In the genomic region with DNA sequence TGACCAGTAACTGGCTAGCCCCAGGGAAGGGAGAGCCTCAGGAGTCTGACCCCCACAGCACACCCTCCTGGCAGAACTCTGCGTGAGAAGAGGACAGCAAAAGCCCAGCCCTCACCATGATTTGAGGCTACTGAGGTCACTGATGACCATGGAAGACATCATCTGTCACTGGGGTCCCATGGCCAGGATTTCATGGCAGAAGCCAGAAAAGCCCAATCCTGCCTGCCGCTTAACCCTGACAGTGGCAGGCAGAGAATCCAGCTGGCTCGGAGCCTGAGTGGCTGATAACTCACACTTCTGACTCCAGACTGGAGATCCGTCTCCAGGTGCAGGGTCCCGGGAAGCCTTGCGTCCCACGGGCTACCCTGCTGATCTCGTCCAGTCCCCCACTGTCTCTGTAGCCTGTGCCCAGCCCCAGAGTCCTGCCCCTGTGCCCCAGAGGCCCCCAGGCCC, we compare ENCODE assay signal across 12 cellular contexts. TPM values are rescaled to one million over a fixed set of nuclear protein-coding genes. Genes with fewer than 3 reads are reported as not detected.
A peak's percentile ranks its signal among the peaks of the same experiment; 100 is the strongest.
DNase-seq lines count a peak whose midpoint lies in the region; ATAC-seq and TF ChIP-seq lines count a peak whose summit lies in the region.
"Had no signal": no experiment of that assay in that cellular context is flagged by ENCODE, and none has a peak within 500 bp of the region (broad histone marks: within the 10 kb centered on the region; RNA-seq: fewer than 3 reads in every experiment).

No MANE protein-coding gene starts in this region.

- no peaks in the 10 kb centered on the region for H4K20me1 ChIP-seq in PC-3 (ENCODE audit: low read length)

- no peaks in the 10 kb centered on the region for H3K9me2 ChIP-seq in PC-3 (replicated peaks; ENCODE audit: low read length)

- H4K8ac ChIP-seq in trophoblast cell (ENCODE audit: low read depth, low read length), result no peak overlapping the region

- H2AK5ac ChIP-seq in trophoblast cell (ENCODE audit: low read length), result no peak overlapping the region

- no peak overlapping the region for H3K14ac ChIP-seq in trophoblast cell (ENCODE audit: low read length)

- H3K36me3 ChIP-seq in PC-3 (ENCODE audit: low read depth, low read length) (no peaks in the 10 kb centered on the region), trophoblast cell (ENCODE audit: control insufficient read depth in 1 of 2, insufficient read depth in 2 of 2, low read length in 2 of 2) (peaks cover 0 to 6% of the 10 kb centered on the region in 2 experiments), prostate gland (no peaks in the 10 kb centered on the region)

- H3K79me2 ChIP-seq in PC-3 (ENCODE audit: low read length), result no peaks in the 10 kb centered on the region
- H3K79me2 ChIP-seq in trophoblast cell (ENCODE audit: control insufficient read depth, insufficient read depth, low read length, poor library complexity), result no peaks in the 10 kb centered on the region

- POLR2A ChIA-PET in PC-3 (lab: Charles Lee; ENCODE audit: unreplicated experiment), result interaction anchor here (0.6 kb wide), 1 partner anchor 239 kb away, joined by 5 read pairs; no protein-coding TSS in a partner anchor

- H3K79me1 ChIP-seq in trophoblast cell (ENCODE audit: low read length), result no peaks in the 10 kb centered on the region

- H2BK120ac ChIP-seq in trophoblast cell (ENCODE audit: insufficient read depth, low read length, poor library complexity), result no peak overlapping the region

- H3K9me3 ChIP-seq in PC-3 (ENCODE audit: low read length) (no peaks in the 10 kb centered on the region), trophoblast cell (ENCODE audit: insufficient read depth, low read depth, low read length) (no peaks in the 10 kb centered on the region), prostate gland (no peaks in the 10 kb centered on the region)
- H3K9me3 ChIP-seq: neutrophil had no signal

- CTCF ChIA-PET in PC-3 (lab: Charles Lee), result interaction anchor here (0.5 to 1.6 kb wide), 5 partner anchors 10 to 347 kb away, joined by 4 to 17 read pairs (median 4); a partner anchor contains a TSS

- TF ChIP-seq POLR2A in prostate gland (IDR thresholded peaks at IDR 0.05), result no peak

- DNase-seq in EH (ENCODE audit: low read depth) (peak; percentile 21), PC-3 (peak; percentile 18), fibroblast of villous mesenchyme (ENCODE audit: low read depth) (no peak), trophoblast cell (no peak), prostate gland (ENCODE audit: low spot score) (no peak)
- DNase-seq in NK-92 treated with Interleukin-12 subunit alpha and Interleukin-12 subunit beta, amount 100 ng/mL, for 24 hours (lab: John Stamatoyannopoulos, UW), result no peak
- DNase-seq in activated CD4-positive, alpha-beta T cell treated with anti-CD3 and anti-CD28 coated beads for 48 hours, result no peak

- H3K27ac ChIP-seq in PC-3 (ENCODE audit: low read length) (no peak overlapping the region), trophoblast cell (ENCODE audit: low read depth, low read length) (no peak overlapping the region), prostate gland (no peak overlapping the region)
- H3K27ac ChIP-seq: KMS-11, neutrophil had no signal

- intact Hi-C loops in PC-3 (cut with micrococcal nuclease) (no loop called here), prostate gland (cut with DNase I) (no loop called here)

- TF ChIP-seq CTCF in PC-3 (conservative IDR thresholded peaks at IDR 0.05; ENCODE audit: low read depth, low read length) (peak; percentile 35; the same call in 1 of the 2 replicates), fibroblast of villous mesenchyme (IDR thresholded peaks at IDR 0.05; ENCODE audit: insufficient read depth, low read depth, low read length) (no peak), prostate gland (IDR thresholded peaks at IDR 0.05) (no peak)

- H4K12ac ChIP-seq in trophoblast cell (ENCODE audit: low read depth, low read length), result no peak overlapping the region

- no peak overlapping the region for H3K18ac ChIP-seq in trophoblast cell (ENCODE audit: low read length)

- H2BK12ac ChIP-seq in trophoblast cell (ENCODE audit: low read length), result no peak overlapping the region

- H3K4me2 ChIP-seq in PC-3 (ENCODE audit: low read length) (peak overlapping the region; percentile 79), trophoblast cell (ENCODE audit: low read length) (peak overlapping the region; percentile 83)
- H3K4me2 ChIP-seq: KMS-11 had no signal

- H3K4me3 ChIP-seq in PC-3 (ENCODE audit: low read length), result peak overlapping the region; percentile 71
- peak overlapping the region; percentile 39 for H3K4me3 ChIP-seq in fibroblast of villous mesenchyme (ENCODE audit: low read depth, low read length)
- no peak overlapping the region for H3K4me3 ChIP-seq in trophoblast cell (ENCODE audit: low read depth, low read length)
- peak overlapping the region in 1 of 2 donors; percentile 19 for H3K4me3 ChIP-seq in prostate gland

- H3K9ac ChIP-seq in PC-3 (ENCODE audit: low read length) (peak overlapping the region; percentile 65; the same call in 1 of the 2 replicates), trophoblast cell (ENCODE audit: low read length) (no peak overlapping the region)
- H3K9ac ChIP-seq: KMS-11 had no signal

- H2BK5ac ChIP-seq in trophoblast cell (ENCODE audit: low read depth, low read length, poor library complexity), result no peak overlapping the region

- H4K91ac ChIP-seq in trophoblast cell (ENCODE audit: low read depth, low read length), result no peak overlapping the region

- H3K27me3 ChIP-seq in PC-3 (ENCODE audit: low read length) (no peaks in the 10 kb centered on the region), trophoblast cell (ENCODE audit: insufficient read depth, low read length) (peaks cover 15% of the 10 kb centered on the region), prostate gland (replicated peaks; ENCODE audit: insufficient read depth) (no peaks in the 10 kb centered on the region)

- BruUV-seq in PC-3 (replicated peaks; lab: Mats Ljungman, UMichigan), result TSS peak; percentile 29

- H2AFZ ChIP-seq in PC-3 (ENCODE audit: low read length) (peak overlapping the region; percentile 79), trophoblast cell (ENCODE audit: insufficient read depth, low read length, poor library complexity) (no peak overlapping the region)

- H3K23ac ChIP-seq in trophoblast cell (ENCODE audit: low read length), result no peak overlapping the region

- peak; percentile 39 for ATAC-seq in PC-3
- ATAC-seq in GM21786 (IDR thresholded peaks at IDR 0.05; ENCODE audit: unreplicated experiment), result no peak

- WGBS in trophoblast cell (ENCODE audit: extremely low coverage, insufficient coverage, insufficient read length), result no CpG with 5 or more reads among the region's 8 CpGs
- 44% methylated on average over 8 of the region's 8 CpGs for WGBS in prostate gland

- peaks cover 6% of the 10 kb centered on the region; the same call in 1 of the 2 replicates for H3K4me1 ChIP-seq in PC-3 (ENCODE audit: insufficient read depth, low read length)
- peaks cover 0 to 6% of the 10 kb centered on the region in 2 experiments for H3K4me1 ChIP-seq in trophoblast cell (ENCODE audit: control insufficient read depth in 1 of 2, insufficient read depth in 2 of 2, low read length in 2 of 2)
- no peaks in the 10 kb centered on the region for H3K4me1 ChIP-seq in prostate gland (replicated peaks)

- H3K4ac ChIP-seq in trophoblast cell (ENCODE audit: low read depth, low read length), result no peak overlapping the region

- H3F3A ChIP-seq in PC-3 (ENCODE audit: low read length, unreplicated experiment), result no peaks in the 10 kb centered on the region

RNA-seq across cellular contexts. Expression of a gene that starts 17.5 kb away (rescaled TPM):
- total RNA-seq in PC-3 (2014; rRNA removed) (0.04 TPM in 1 of 2 replicates, not detected in the other), fibroblast of villous mesenchyme (under 0.01 and 0.32 TPM in 2 replicates), prostate gland (1 to 10 TPM in 1 of 2 donors, not detected in 1; 3.6 TPM)
- 0.10 and 0.15 TPM in 2 replicates for polyA plus RNA-seq in trophoblast cell (2013)

RNA-seq across cellular contexts. Expression of a gene that starts 30.6 kb away (rescaled TPM):
- total RNA-seq in PC-3 (2014; rRNA removed) (28.1 and 44.5 TPM in 2 replicates), fibroblast of villous mesenchyme (19.6 and 20.7 TPM in 2 replicates), prostate gland (100 to 1,000 TPM in 1 of 2 donors, 10 to 100 TPM in 1; 24.6 to 182 TPM)
- 12.9 and 13.4 TPM in 2 replicates for polyA plus RNA-seq in trophoblast cell (2013)

RNA-seq across cellular contexts. Expression of a gene that starts 51.3 kb away (rescaled TPM):
- total RNA-seq in PC-3 (2014; rRNA removed) (not detected in 2 replicates), fibroblast of villous mesenchyme (not detected in 2 replicates), prostate gland (not detected)
- polyA plus RNA-seq in trophoblast cell (2013), result 0.22 and 0.35 TPM in 2 replicates
- total RNA-seq: activated T-helper 17 cell treated with anti-CD3 and anti-CD28 coated beads, Interleukin-2, amount 50 U/mL, for 72 hours; T-helper 1 cell treated with Interleukin-12 subunit alpha and Interleukin-12 subunit beta and Interleukin-4 antibody, amounts not matched to agents 30 ng/mL and 1 ng/mL, for 36 hours had no signal

Comparison
In these comparisons a context has a peak if more than half of its experiments do, and no peak if none do; other contexts are left out.
1. DNase-seq: peak in EH (single experiment) and PC-3 (single experiment); none in fibroblast of villous mesenchyme (single experiment), trophoblast cell (0 of 2), prostate gland (single experiment), NK-92 treated with Interleukin-12 subunit alpha and Interleukin-12 subunit beta, amount 100 ng/mL, for 24 hours (single experiment) and activated CD4-positive, alpha-beta T cell treated with anti-CD3 and anti-CD28 coated beads for 48 hours (single experiment).